Comparison of ENCODE assay signal across 1 cellular context in genomic region chr16:81832801-81833547, GRCh38.
TF ChIP-seq lines count a peak whose summit lies in the region.

No MANE protein-coding gene starts in this region.

TF ChIP-seq in GM12878, 131 proteins besides CTCF, POLR2A, EP300 and RAD21:
- TF ChIP-seq, protein P1, sequence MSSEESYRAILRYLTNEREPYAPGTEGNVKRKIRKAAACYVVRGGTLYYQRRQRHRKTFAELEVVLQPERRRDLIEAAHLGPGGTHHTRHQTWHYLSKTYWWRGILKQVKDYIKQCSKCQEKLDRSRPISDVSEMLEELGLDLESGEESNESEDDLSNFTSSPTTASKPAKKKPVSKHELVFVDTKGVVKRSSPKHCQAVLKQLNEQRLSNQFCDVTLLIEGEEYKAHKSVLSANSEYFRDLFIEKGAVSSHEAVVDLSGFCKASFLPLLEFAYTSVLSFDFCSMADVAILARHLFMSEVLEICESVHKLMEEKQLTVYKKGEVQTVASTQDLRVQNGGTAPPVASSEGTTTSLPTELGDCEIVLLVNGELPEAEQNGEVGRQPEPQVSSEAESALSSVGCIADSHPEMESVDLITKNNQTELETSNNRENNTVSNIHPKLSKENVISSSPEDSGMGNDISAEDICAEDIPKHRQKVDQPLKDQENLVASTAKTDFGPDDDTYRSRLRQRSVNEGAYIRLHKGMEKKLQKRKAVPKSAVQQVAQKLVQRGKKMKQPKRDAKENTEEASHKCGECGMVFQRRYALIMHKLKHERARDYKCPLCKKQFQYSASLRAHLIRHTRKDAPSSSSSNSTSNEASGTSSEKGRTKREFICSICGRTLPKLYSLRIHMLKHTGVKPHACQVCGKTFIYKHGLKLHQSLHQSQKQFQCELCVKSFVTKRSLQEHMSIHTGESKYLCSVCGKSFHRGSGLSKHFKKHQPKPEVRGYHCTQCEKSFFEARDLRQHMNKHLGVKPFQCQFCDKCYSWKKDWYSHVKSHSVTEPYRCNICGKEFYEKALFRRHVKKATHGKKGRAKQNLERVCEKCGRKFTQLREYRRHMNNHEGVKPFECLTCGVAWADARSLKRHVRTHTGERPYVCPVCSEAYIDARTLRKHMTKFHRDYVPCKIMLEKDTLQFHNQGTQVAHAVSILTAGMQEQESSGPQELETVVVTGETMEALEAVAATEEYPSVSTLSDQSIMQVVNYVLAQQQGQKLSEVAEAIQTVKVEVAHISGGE (CRISPR knock-in tag; IDR thresholded peaks at IDR 0.05), result no peak
- no peak for TF ChIP-seq ZSCAN29 (IDR thresholded peaks at IDR 0.05)
- no peak for TF ChIP-seq ZBED1 (IDR thresholded peaks at IDR 0.05; ENCODE audit: borderline replicate concordance)
- TF ChIP-seq RBBP5 (conservative IDR thresholded peaks at IDR 0.05), result no peak
- TF ChIP-seq, protein P2, sequence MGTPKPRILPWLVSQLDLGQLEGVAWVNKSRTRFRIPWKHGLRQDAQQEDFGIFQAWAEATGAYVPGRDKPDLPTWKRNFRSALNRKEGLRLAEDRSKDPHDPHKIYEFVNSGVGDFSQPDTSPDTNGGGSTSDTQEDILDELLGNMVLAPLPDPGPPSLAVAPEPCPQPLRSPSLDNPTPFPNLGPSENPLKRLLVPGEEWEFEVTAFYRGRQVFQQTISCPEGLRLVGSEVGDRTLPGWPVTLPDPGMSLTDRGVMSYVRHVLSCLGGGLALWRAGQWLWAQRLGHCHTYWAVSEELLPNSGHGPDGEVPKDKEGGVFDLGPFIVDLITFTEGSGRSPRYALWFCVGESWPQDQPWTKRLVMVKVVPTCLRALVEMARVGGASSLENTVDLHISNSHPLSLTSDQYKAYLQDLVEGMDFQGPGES (IDR thresholded peaks at IDR 0.05), result no peak
- TF ChIP-seq KDM1A (IDR thresholded peaks at IDR 0.05; ENCODE audit: borderline replicate concordance), result no peak
- no peak for TF ChIP-seq BCL11A (IDR thresholded peaks at IDR 0.05; ENCODE audit: low read depth, low read length)
- TF ChIP-seq, protein P3, sequence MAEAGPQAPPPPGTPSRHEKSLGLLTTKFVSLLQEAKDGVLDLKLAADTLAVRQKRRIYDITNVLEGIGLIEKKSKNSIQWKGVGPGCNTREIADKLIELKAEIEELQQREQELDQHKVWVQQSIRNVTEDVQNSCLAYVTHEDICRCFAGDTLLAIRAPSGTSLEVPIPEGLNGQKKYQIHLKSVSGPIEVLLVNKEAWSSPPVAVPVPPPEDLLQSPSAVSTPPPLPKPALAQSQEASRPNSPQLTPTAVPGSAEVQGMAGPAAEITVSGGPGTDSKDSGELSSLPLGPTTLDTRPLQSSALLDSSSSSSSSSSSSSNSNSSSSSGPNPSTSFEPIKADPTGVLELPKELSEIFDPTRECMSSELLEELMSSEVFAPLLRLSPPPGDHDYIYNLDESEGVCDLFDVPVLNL (IDR thresholded peaks at IDR 0.05; ENCODE audit: low read depth, low read length), result no peak
- TF ChIP-seq, protein P4, sequence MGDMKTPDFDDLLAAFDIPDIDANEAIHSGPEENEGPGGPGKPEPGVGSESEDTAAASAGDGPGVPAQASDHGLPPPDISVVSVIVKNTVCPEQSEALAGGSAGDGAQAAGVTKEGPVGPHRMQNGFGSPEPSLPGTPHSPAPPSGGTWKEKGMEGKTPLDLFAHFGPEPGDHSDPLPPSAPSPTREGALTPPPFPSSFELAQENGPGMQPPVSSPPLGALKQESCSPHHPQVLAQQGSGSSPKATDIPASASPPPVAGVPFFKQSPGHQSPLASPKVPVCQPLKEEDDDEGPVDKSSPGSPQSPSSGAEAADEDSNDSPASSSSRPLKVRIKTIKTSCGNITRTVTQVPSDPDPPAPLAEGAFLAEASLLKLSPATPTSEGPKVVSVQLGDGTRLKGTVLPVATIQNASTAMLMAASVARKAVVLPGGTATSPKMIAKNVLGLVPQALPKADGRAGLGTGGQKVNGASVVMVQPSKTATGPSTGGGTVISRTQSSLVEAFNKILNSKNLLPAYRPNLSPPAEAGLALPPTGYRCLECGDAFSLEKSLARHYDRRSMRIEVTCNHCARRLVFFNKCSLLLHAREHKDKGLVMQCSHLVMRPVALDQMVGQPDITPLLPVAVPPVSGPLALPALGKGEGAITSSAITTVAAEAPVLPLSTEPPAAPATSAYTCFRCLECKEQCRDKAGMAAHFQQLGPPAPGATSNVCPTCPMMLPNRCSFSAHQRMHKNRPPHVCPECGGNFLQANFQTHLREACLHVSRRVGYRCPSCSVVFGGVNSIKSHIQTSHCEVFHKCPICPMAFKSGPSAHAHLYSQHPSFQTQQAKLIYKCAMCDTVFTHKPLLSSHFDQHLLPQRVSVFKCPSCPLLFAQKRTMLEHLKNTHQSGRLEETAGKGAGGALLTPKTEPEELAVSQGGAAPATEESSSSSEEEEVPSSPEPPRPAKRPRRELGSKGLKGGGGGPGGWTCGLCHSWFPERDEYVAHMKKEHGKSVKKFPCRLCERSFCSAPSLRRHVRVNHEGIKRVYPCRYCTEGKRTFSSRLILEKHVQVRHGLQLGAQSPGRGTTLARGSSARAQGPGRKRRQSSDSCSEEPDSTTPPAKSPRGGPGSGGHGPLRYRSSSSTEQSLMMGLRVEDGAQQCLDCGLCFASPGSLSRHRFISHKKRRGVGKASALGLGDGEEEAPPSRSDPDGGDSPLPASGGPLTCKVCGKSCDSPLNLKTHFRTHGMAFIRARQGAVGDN (IDR thresholded peaks at IDR 0.05), result no peak
TF ChIP-seq in GM12878: peak in this region for 0.
